ENCODE assay signal across 24 cellular contexts in the genomic region with DNA sequence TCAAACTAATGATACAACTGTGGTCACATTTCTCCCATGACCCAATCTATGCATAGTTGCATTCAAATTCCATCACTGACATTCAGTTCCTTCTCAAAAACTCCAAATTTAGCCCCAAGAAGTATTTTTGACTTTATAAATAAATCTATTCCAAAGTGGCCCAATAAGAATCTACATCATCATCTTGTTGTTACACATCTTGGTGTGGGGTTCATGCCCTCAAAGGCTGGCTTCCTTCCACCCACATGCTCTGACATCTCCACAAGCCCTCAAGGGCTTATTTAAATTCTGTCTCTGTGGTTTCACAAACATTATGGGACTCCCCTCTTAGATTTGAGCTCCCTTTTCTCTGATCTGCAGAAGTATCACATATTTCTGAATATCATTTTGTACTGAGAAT.
DNase-seq lines count a peak whose midpoint lies in the region; ATAC-seq, FAIRE-seq and TF ChIP-seq lines count a peak whose summit lies in the region.
"Had no signal": no experiment of that assay in that cellular context is flagged by ENCODE, and none has a peak within 500 bp of the region (broad histone marks: within the 10 kb centered on the region; RNA-seq: fewer than 3 reads in every experiment).

No MANE protein-coding gene starts in this region.

- H3K27me3 ChIP-seq in mammary epithelial cell (ENCODE audit: insufficient read depth, low read length) (no peaks in the 10 kb centered on the region), breast epithelium (no peaks in the 10 kb centered on the region), GM12878 (replicated peaks in 1 of 2; ENCODE audit: control insufficient read depth in 2 of 2, insufficient read depth in 2 of 2, low read length in 1 of 2) (no peaks in the 10 kb centered on the region), osteoblast (ENCODE audit: insufficient read depth, low read length) (no peaks in the 10 kb centered on the region), right atrium auricular region (no peaks in the 10 kb centered on the region)

- dilution Hi-C loops in mammary epithelial cell (cut with HindIII; ENCODE audit: low sequenced_read_pairs): no loop called here

- H3K4me2 ChIP-seq in mammary epithelial cell (ENCODE audit: insufficient read depth, low read depth, low read length) (no peak overlapping the region), GM12878 (ENCODE audit: control insufficient read depth, insufficient read depth) (no peak overlapping the region), osteoblast (ENCODE audit: insufficient read depth, low read length) (no peak overlapping the region)

- TF ChIP-seq RAD21 in GM12878 (IDR thresholded peaks at IDR 0.05; ENCODE audit: insufficient read depth, low read depth, low read length): no peak

- TF ChIP-seq POLR2A in breast epithelium (IDR thresholded peaks at IDR 0.05) (no peak), GM12878 (IDR thresholded peaks at IDR 0.05; ENCODE audit: low read depth, low read length) (no peak)

- RAD21 ChIA-PET in GM12878 (lab: Charles Lee; ENCODE audit: unreplicated experiment): interaction anchor here (1.7 kb wide), 1 partner anchor 19 kb away, joined by 4 read pairs; no protein-coding TSS in a partner anchor

- intact Hi-C loops in mammary epithelial cell (cut with micrococcal nuclease): no loop called here
- intact Hi-C loops in breast epithelium (cut with DNase I; ENCODE audit: low total_unique reads): loop anchor here (5.0 kb wide), 1 partner anchor 815 kb away; no protein-coding TSS in a partner anchor
- intact Hi-C loops in GM12878 (cut with micrococcal nuclease; ENCODE audit: unreplicated experiment): no loop called here

- no peak for TF ChIP-seq EP300 in GM12878 (IDR thresholded peaks at IDR 0.05; ENCODE audit: borderline replicate concordance in 1 of 2, control insufficient read depth in 1 of 2, low read depth in 2 of 2, low read length in 2 of 2)

- H3K36me3 ChIP-seq in mammary epithelial cell (ENCODE audit: insufficient read depth, low read length) (no peaks in the 10 kb centered on the region), breast epithelium (no peaks in the 10 kb centered on the region), GM12878 (ENCODE audit: control insufficient read depth in 2 of 2, insufficient read depth in 2 of 2, low read length in 1 of 2) (no peaks in the 10 kb centered on the region), osteoblast (ENCODE audit: insufficient read depth, low read length) (no peaks in the 10 kb centered on the region), right atrium auricular region (no peaks in the 10 kb centered on the region)

- no TSS peak for BruUV-seq in mammary epithelial cell (replicated peaks; lab: Mats Ljungman, UMichigan)
- no TSS peak for BruUV-seq in GM12878 (replicated peaks; lab: Mats Ljungman, UMichigan)

- H3K4me3 ChIP-seq in mammary epithelial cell (replicated peaks in 1 of 3; ENCODE audit: insufficient read depth in 1 of 3, low read depth in 2 of 3, low read length in 3 of 3): no peak overlapping the region
- no peak overlapping the region for H3K4me3 ChIP-seq in breast epithelium
- H3K4me3 ChIP-seq in GM12878: no peak overlapping the region
- no peak overlapping the region for H3K4me3 ChIP-seq in osteoblast (ENCODE audit: insufficient read depth, low read length)
- no peak overlapping the region for H3K4me3 ChIP-seq in right atrium auricular region

- SMC1A ChIA-PET in GM12878 (lab: Charles Lee; ENCODE audit: uncharacterized antibody, unreplicated experiment): interaction anchor here (3.3 kb wide), 1 partner anchor 12 kb away, joined by 17 read pairs; no protein-coding TSS in a partner anchor

- H3K9me3 ChIP-seq in mammary epithelial cell (replicated peaks; ENCODE audit: insufficient read depth, low read length) (no peaks in the 10 kb centered on the region), breast epithelium (no peaks in the 10 kb centered on the region), GM12878 (replicated peaks; ENCODE audit: control insufficient read depth, insufficient read depth, low read length) (no peaks in the 10 kb centered on the region), osteoblast (ENCODE audit: low read depth, low read length) (no peaks in the 10 kb centered on the region), right atrium auricular region (no peaks in the 10 kb centered on the region)

- H2AFZ ChIP-seq in mammary epithelial cell (ENCODE audit: low read depth, low read length) (no peak overlapping the region), GM12878 (ENCODE audit: control insufficient read depth, low read depth, low read length) (no peak overlapping the region), osteoblast (ENCODE audit: low read length) (no peak overlapping the region)

- ATAC-seq in GM12878: peak; percentile 42
- ATAC-seq: CD8-positive, alpha-beta T cell; HepG2; Panc1; SK-N-SH treated with all-trans-retinoic acid at 6 μM for 48 hours had no signal

- H3K4me1 ChIP-seq in mammary epithelial cell (ENCODE audit: insufficient read depth, low read length) (peaks cover 8% of the 10 kb centered on the region), breast epithelium (no peaks in the 10 kb centered on the region), GM12878 (ENCODE audit: control insufficient read depth, insufficient read depth, low read length) (no peaks in the 10 kb centered on the region), osteoblast (ENCODE audit: insufficient read depth, low read length) (no peaks in the 10 kb centered on the region), right atrium auricular region (no peaks in the 10 kb centered on the region)

- H4K20me1 ChIP-seq in mammary epithelial cell (ENCODE audit: insufficient read depth, low read length): no peaks in the 10 kb centered on the region
- no peaks in the 10 kb centered on the region for H4K20me1 ChIP-seq in GM12878 (ENCODE audit: control insufficient read depth, insufficient read depth)
- H4K20me1 ChIP-seq in osteoblast (ENCODE audit: insufficient read depth, low read length): no peaks in the 10 kb centered on the region

- POLR2A ChIA-PET in GM12878 (lab: Charles Lee): no interaction called here

- no peak overlapping the region for H3K9ac ChIP-seq in mammary epithelial cell (ENCODE audit: insufficient read depth, low read length)
- H3K9ac ChIP-seq in GM12878 (ENCODE audit: control insufficient read depth, insufficient read depth, low read length): no peak overlapping the region

- DNase-seq in mammary epithelial cell (peak; percentile 70), breast epithelium (ENCODE audit: low spot score in 2 of 2) (no peak), GM12878 (ENCODE audit: low read depth, low spot score) (no peak), foreskin melanocyte (peak; percentile 29), osteoblast (ENCODE audit: insufficient read length, low spot score, missing footprints) (no peak), right atrium auricular region (ENCODE audit: low spot score) (no peak), NCI-H510A treated with DMSO at 0.1 percent for 48 hours (lab: John Stamatoyannopoulos, UW) (no peak)
- DNase-seq: 8988T; AML-193; C1 segment of cervical spinal cord; CD8-positive, alpha-beta T cell; GDM1; H9; HFFc6; KBM-7; NCI-H1092 treated with DMSO at 0.1 percent for 48 hours; NCI-H1436 treated with DMSO at 0.1 percent for 48 hours; NCI-H2029 treated with DMSO at 0.1 percent for 48 hours; NCI-H226; NCI-H524 treated with DMSO at 0.1 percent for 48 hours; NCI-H82 had no signal

- in situ Hi-C loops in mammary epithelial cell (cut with MboI; ENCODE audit: low sequenced_read_pairs in 2 of 2) (no loop called here), GM12878 (cut with MboI) (no loop called here)

- H3K27ac ChIP-seq in mammary epithelial cell (ENCODE audit: insufficient read depth, low read depth, low read length): no peak overlapping the region
- H3K27ac ChIP-seq in breast epithelium: no peak overlapping the region
- no peak overlapping the region for H3K27ac ChIP-seq in GM12878 (ENCODE audit: control insufficient read depth, insufficient read depth)
- H3K27ac ChIP-seq in osteoblast (ENCODE audit: low read depth, low read length): no peak overlapping the region
- H3K27ac ChIP-seq in right atrium auricular region: no peak overlapping the region

- CTCF ChIA-PET in mammary epithelial cell (lab: Charles Lee; ENCODE audit: low non-redundant PET): no interaction called here
- CTCF ChIA-PET in GM12878 (lab: Yijun Ruan, JAX): interaction anchor here (2.0 kb wide), 1 partner anchor 11 kb away, joined by 4 read pairs; no protein-coding TSS in a partner anchor

- FAIRE-seq in GM12878 (lab: Jason Lieb, UNC): no peak
- FAIRE-seq: HepG2 had no signal

- H3K79me2 ChIP-seq in mammary epithelial cell (ENCODE audit: insufficient read depth, low read length) (no peaks in the 10 kb centered on the region), GM12878 (ENCODE audit: control insufficient read depth, insufficient read depth, low read length) (no peaks in the 10 kb centered on the region), osteoblast (ENCODE audit: insufficient read depth, low read length) (no peaks in the 10 kb centered on the region)

- TF ChIP-seq CTCF in mammary epithelial cell (conservative IDR thresholded peaks at IDR 0.05 in 1 of 2, IDR thresholded peaks at IDR 0.05 in 1 of 2; ENCODE audit: extremely low read depth in 1 of 2, insufficient read depth in 1 of 2, low read depth in 1 of 2, low read length in 2 of 2): no peak
- TF ChIP-seq CTCF in breast epithelium (IDR thresholded peaks at IDR 0.05): no peak
- no peak for TF ChIP-seq CTCF in GM12878 (IDR thresholded peaks at IDR 0.05 in 2 of 3, conservative IDR thresholded peaks at IDR 0.05 in 1 of 3; ENCODE audit: control insufficient read depth in 2 of 3, extremely low read depth in 1 of 3, insufficient read depth in 1 of 3, low read depth in 3 of 3, low read length in 3 of 3)
- TF ChIP-seq CTCF in osteoblast (IDR thresholded peaks at IDR 0.05; ENCODE audit: extremely low read depth, low read depth, low read length): no peak
- TF ChIP-seq CTCF in right atrium auricular region (IDR thresholded peaks at IDR 0.05): no peak

TF ChIP-seq in GM12878, 131 proteins besides CTCF, POLR2A, EP300 and RAD21:
- TF ChIP-seq, protein P1, sequence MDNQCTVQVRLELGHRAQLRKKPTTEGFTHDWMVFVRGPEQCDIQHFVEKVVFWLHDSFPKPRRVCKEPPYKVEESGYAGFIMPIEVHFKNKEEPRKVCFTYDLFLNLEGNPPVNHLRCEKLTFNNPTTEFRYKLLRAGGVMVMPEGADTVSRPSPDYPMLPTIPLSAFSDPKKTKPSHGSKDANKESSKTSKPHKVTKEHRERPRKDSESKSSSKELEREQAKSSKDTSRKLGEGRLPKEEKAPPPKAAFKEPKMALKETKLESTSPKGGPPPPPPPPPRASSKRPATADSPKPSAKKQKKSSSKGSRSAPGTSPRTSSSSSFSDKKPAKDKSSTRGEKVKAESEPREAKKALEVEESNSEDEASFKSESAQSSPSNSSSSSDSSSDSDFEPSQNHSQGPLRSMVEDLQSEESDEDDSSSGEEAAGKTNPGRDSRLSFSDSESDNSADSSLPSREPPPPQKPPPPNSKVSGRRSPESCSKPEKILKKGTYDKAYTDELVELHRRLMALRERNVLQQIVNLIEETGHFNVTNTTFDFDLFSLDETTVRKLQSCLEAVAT (IDR thresholded peaks at IDR 0.05): no peak
- TF ChIP-seq TAF1 (IDR thresholded peaks at IDR 0.05; ENCODE audit: borderline replicate concordance, low read depth, low read length): no peak
- TF ChIP-seq RUNX3 (IDR thresholded peaks at IDR 0.05; ENCODE audit: low read length): 0 out of 2 replicates have a peak, but pooled peaks have one; percentile 6
TF ChIP-seq in GM12878: peak in this region for 1.

Comparison
In these comparisons a context has a peak if more than half of its experiments do, and no peak if none do; other contexts are left out.
1. DNase-seq: peak in mammary epithelial cell (single experiment) and foreskin melanocyte (single experiment); none in breast epithelium (0 of 2), GM12878 (single experiment), osteoblast (single experiment), right atrium auricular region (single experiment) and NCI-H510A treated with DMSO at 0.1 percent for 48 hours (single experiment).